ENCODE assay signal across 30 cellular contexts in the genomic region with DNA sequence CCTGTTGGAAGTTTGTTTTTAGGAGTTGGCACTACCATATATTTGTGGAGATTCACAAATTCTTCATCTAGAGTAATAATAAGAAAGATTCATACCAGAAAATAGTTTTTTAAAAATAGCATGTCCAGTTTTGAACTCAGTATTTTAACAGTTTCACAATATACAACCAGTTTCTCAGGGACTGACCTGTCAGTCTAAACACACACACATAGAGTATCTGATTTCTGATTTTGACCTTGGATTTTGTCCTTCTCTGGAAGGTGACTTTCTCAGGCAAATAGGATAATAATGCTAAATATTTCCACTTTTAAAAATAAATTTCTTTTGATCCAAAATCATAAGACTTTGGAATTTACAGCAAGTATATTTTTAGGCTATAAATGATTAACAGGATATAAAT.
"Had no signal": no experiment of that assay in that cellular context is flagged by ENCODE, and none has a peak within 500 bp of the region (broad histone marks: within the 10 kb centered on the region; RNA-seq: fewer than 3 reads in every experiment).

No MANE protein-coding gene starts in this region.

- DNase-seq: activated CD4-positive, alpha-beta T cell treated with anti-CD3 and anti-CD28 coated beads for 48 hours; activated CD4-positive, alpha-beta T cell treated with anti-CD3 and anti-CD28 coated beads, Interleukin-2, amount 50 U/mL, for 4 hours; activated CD4-positive, CD25-positive, alpha-beta regulatory T cell treated with anti-CD3 and anti-CD28 coated beads, Interleukin-2, amount 50 U/mL, for 72 hours; activated CD8-positive, alpha-beta memory T cell treated with anti-CD3 and anti-CD28 coated beads, Interleukin-2, amount 50 U/mL, for 48 hours; activated CD8-positive, alpha-beta T cell treated with anti-CD3 and anti-CD28 coated beads, Interleukin-2, amount 10 ng/mL, durations not matched to agents 7 days and 5 days; activated effector memory CD4-positive, alpha-beta T cell treated with Interleukin-2 at 50 U/mL for 16 hours; activated naive CD4-positive, alpha-beta T cell; activated T-cell treated with anti-CD3 and anti-CD28 coated beads, Interleukin-2, amount 50 U/mL, for 1 hour; amygdala; Kasumi-1; NCI-H1105 treated with DMSO at 0.1 percent for 48 hours; NCI-H1436 treated with DMSO at 0.1 percent for 48 hours; NCI-H187 treated with DMSO at 0.1 percent for 48 hours; NCI-H2081 treated with DMSO at 0.1 percent for 48 hours; NCI-H446 treated with DMSO at 0.1 percent for 48 hours; NCI-H524 treated with DMSO at 0.1 percent for 48 hours; NCI-H748 treated with DMSO at 0.1 percent for 48 hours; OCI-M1; RPMI8226; T-helper 9 cell had no signal

- H3K36me3 Mint-ChIP-seq: WTC11 had no signal

- H3K9me3 Mint-ChIP-seq: activated naive CD4-positive, alpha-beta T cell treated with anti-CD3 and anti-CD28 coated beads, Interleukin-2, amount 50 U/mL, for 24 hours; activated T-helper 1 cell treated with anti-CD3 and anti-CD28 coated beads, Interleukin-12 subunit alpha, Interleukin-12 subunit beta, Interleukin-2, Interleukin-4 antibody, amounts not matched to agents 30 ng/mL and 10 ng/mL and 1 ng/mL, durations not matched to agents 14 hours and 24 hours and 36 hours; central memory CD8-positive, alpha-beta T cell; T-helper 1 cell treated with Interleukin-12 subunit alpha and Interleukin-12 subunit beta and Interleukin-4 antibody, amounts not matched to agents 30 μg/mL and 1 μg/mL, for 36 hours; WTC11 had no signal

- ATAC-seq: activated CD8-positive, alpha-beta T cell treated with anti-CD3 and anti-CD28 coated beads, Interleukin-2, amount 10 ng/mL, durations not matched to agents 7 days and 5 days; Panc1; Right ventricle myocardium inferior; SK-N-SH treated with all-trans-retinoic acid at 6 μM for 48 hours; WTC11 had no signal

- H3K27ac Mint-ChIP-seq: activated CD8-positive, alpha-beta T cell treated with anti-CD3 and anti-CD28 coated beads, Interleukin-2, amount 10 ng/mL, durations not matched to agents 7 days and 5 days; activated naive CD4-positive, alpha-beta T cell treated with anti-CD3 and anti-CD28 coated beads, Interleukin-2, amount 50 U/mL, for 24 hours; activated T-helper 1 cell treated with anti-CD3 and anti-CD28 coated beads, Interleukin-12 subunit alpha, Interleukin-12 subunit beta, Interleukin-2, Interleukin-4 antibody, amounts not matched to agents 30 ng/mL and 10 ng/mL and 1 ng/mL, durations not matched to agents 14 hours and 24 hours and 36 hours; brain; T-helper 1 cell treated with Interleukin-12 subunit alpha and Interleukin-12 subunit beta and Interleukin-4 antibody, amounts not matched to agents 30 μg/mL and 1 μg/mL, for 36 hours; WTC11 had no signal

- H3K4me3 Mint-ChIP-seq: activated CD8-positive, alpha-beta T cell treated with anti-CD3 and anti-CD28 coated beads, Interleukin-2, amount 10 ng/mL, durations not matched to agents 7 days and 5 days; activated naive CD4-positive, alpha-beta T cell treated with anti-CD3 and anti-CD28 coated beads, Interleukin-2, amount 50 U/mL, for 24 hours; activated T-helper 1 cell treated with anti-CD3 and anti-CD28 coated beads, Interleukin-12 subunit alpha, Interleukin-12 subunit beta, Interleukin-2, Interleukin-4 antibody, amounts not matched to agents 30 ng/mL and 10 ng/mL and 1 ng/mL, durations not matched to agents 14 hours and 24 hours and 36 hours; brain; T-helper 1 cell treated with Interleukin-12 subunit alpha and Interleukin-12 subunit beta and Interleukin-4 antibody, amounts not matched to agents 30 μg/mL and 1 μg/mL, for 36 hours; WTC11 had no signal

- H3K27me3 Mint-ChIP-seq: activated naive CD4-positive, alpha-beta T cell treated with anti-CD3 and anti-CD28 coated beads, Interleukin-2, amount 50 U/mL, for 24 hours; central memory CD8-positive, alpha-beta T cell had no signal

- FAIRE-seq: astrocyte had no signal
